Comparison of ENCODE assay signal across 15 cellular contexts in the genomic region with DNA sequence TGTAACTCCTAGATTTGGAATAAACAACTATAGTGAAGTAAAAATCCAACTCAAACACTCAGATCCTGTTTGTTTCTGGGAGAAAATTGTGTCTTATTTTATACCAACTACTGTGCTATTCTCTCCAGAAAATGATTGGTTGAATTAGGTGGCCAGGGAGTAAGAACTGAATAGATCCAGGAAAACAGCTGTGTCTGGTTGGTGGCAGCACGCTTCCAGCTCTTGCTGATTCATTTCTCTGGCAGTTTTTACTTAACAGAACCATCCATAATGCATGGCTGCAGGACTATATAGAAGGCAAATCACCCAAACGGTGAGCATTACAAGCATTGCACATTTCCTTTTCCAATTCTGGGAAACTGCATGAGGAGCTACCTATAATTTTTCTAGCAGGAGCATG. TPM values are rescaled to one million over a fixed set of nuclear protein-coding genes. Genes with fewer than 3 reads are reported as not detected.
DNase-seq lines count a peak whose midpoint lies in the region; TF ChIP-seq lines count a peak whose summit lies in the region.
"Had no signal": no experiment of that assay in that cellular context is flagged by ENCODE, and none has a peak within 500 bp of the region (broad histone marks: within the 10 kb centered on the region; RNA-seq: fewer than 3 reads in every experiment).

No MANE protein-coding gene starts in this region.

- DNase-seq in LHCN-M2 (ENCODE audit: low read depth) (peak; percentile 28), myocyte (ENCODE audit: low read depth) (peak; percentile 40), NCI-H748 (lab: John Stamatoyannopoulos, UW; ENCODE audit: unreplicated experiment) (no peak), GM10248 (ENCODE audit: extremely low spot score) (no peak)
- no peak for DNase-seq in activated T-helper 2 cell treated with anti-CD3 and anti-CD28 coated beads, Interferon-gamma antibody, Interleukin-2, Interleukin-4, amounts not matched to agents 10 μg/mL and 5 μg/mL and 100 μg/mL, durations not matched to agents 14 hours and 24 hours and 36 hours (ENCODE audit: low spot score)
- DNase-seq: CD8-positive, alpha-beta T cell; COR-L47; DMS 273 treated with DMSO at 0.1 percent for 48 hours; DMS53; DND-41; EL; H9 had no signal

- H3K27ac Mint-ChIP-seq in activated T-helper 2 cell treated with anti-CD3 and anti-CD28 coated beads, Interferon-gamma antibody, Interleukin-2, Interleukin-4, amounts not matched to agents 10 μg/mL and 5 μg/mL and 100 μg/mL, durations not matched to agents 14 hours and 24 hours and 36 hours: no peak overlapping the region
- H3K27ac Mint-ChIP-seq: B cell; CD8-positive, alpha-beta T cell; H9 had no signal

- no peak for TF ChIP-seq CTCF in GM10248 (IDR thresholded peaks at IDR 0.05; ENCODE audit: control extremely low read depth, extremely low read depth, low read depth, missing control alignments)

- H3K27me3 Mint-ChIP-seq in activated T-helper 2 cell treated with anti-CD3 and anti-CD28 coated beads, Interferon-gamma antibody, Interleukin-2, Interleukin-4, amounts not matched to agents 10 μg/mL and 5 μg/mL and 100 μg/mL, durations not matched to agents 14 hours and 24 hours and 36 hours (ENCODE audit: low read depth): no peaks in the 10 kb centered on the region

- H3K27ac ChIP-seq in angular gyrus (ENCODE audit: low read depth, low read length): peak overlapping the region; percentile 2
- H3K27ac ChIP-seq: BLaER1 treated with 17β-estradiol and CSF1 and Interleukin-3, amounts not matched to agents 10 nM and 100 nM had no signal

- intact Hi-C loops in activated T-helper 2 cell treated with anti-CD3 and anti-CD28 coated beads, Interferon-gamma antibody, Interleukin-2, Interleukin-4, amounts not matched to agents 10 μg/mL and 5 μg/mL and 100 μg/mL, durations not matched to agents 14 hours and 24 hours and 36 hours (cut with micrococcal nuclease): no loop called here

- H3K9me3 Mint-ChIP-seq in activated T-helper 2 cell treated with anti-CD3 and anti-CD28 coated beads, Interferon-gamma antibody, Interleukin-2, Interleukin-4, amounts not matched to agents 10 μg/mL and 5 μg/mL and 100 μg/mL, durations not matched to agents 14 hours and 24 hours and 36 hours: peaks cover 5% of the 10 kb centered on the region

- CTCF ChIA-PET in GM10248 (lab: Yijun Ruan, JAX): interaction anchor here (1.1 to 1.5 kb wide), 2 partner anchors 27 to 71 kb away, joined by 3 read pairs; no protein-coding TSS in a partner anchor

- H3K36me3 Mint-ChIP-seq in activated T-helper 2 cell treated with anti-CD3 and anti-CD28 coated beads, Interferon-gamma antibody, Interleukin-2, Interleukin-4, amounts not matched to agents 10 μg/mL and 5 μg/mL and 100 μg/mL, durations not matched to agents 14 hours and 24 hours and 36 hours (ENCODE audit: low read depth): no peaks in the 10 kb centered on the region
- H3K36me3 Mint-ChIP-seq: CD8-positive, alpha-beta T cell had no signal

- H3K4me1 Mint-ChIP-seq in activated T-helper 2 cell treated with anti-CD3 and anti-CD28 coated beads, Interferon-gamma antibody, Interleukin-2, Interleukin-4, amounts not matched to agents 10 μg/mL and 5 μg/mL and 100 μg/mL, durations not matched to agents 14 hours and 24 hours and 36 hours (ENCODE audit: low read depth): no peaks in the 10 kb centered on the region
- H3K4me1 Mint-ChIP-seq: B cell, H9 had no signal

- POLR2A ChIA-PET in GM10248 (lab: Yijun Ruan, JAX): no interaction called here

- H3K4me3 Mint-ChIP-seq in activated T-helper 2 cell treated with anti-CD3 and anti-CD28 coated beads, Interferon-gamma antibody, Interleukin-2, Interleukin-4, amounts not matched to agents 10 μg/mL and 5 μg/mL and 100 μg/mL, durations not matched to agents 14 hours and 24 hours and 36 hours (ENCODE audit: low read depth): no peak overlapping the region
- H3K4me3 Mint-ChIP-seq: B cell; CD8-positive, alpha-beta T cell; H9 had no signal

RNA-seq across cellular contexts. Expression of gene DMAC1, which starts 29.5 kb away (rescaled TPM):
- total RNA-seq in LHCN-M2 (2014; rRNA removed): 10.8 and 12.2 TPM in 2 replicates
- polyA plus RNA-seq in LHCN-M2 (2012): 68.9 TPM
- 14.7 and 17.2 TPM in 2 replicates for total RNA-seq in myocyte
- polyA plus RNA-seq in myocyte (2012): 90.4 TPM
- total RNA-seq in activated T-helper 2 cell treated with anti-CD3 and anti-CD28 coated beads, Interferon-gamma antibody, Interleukin-2, Interleukin-4, amounts not matched to agents 10 μg/mL and 5 μg/mL and 100 μg/mL, durations not matched to agents 14 hours and 24 hours and 36 hours: 50.5 and 51.0 TPM in 2 replicates

Comparison
In these comparisons a context has a peak if more than half of its experiments do, and no peak if none do; other contexts are left out.
1. DNase-seq: peak in LHCN-M2 (single experiment) and myocyte (single experiment); none in NCI-H748 (single experiment), activated T-helper 2 cell treated with anti-CD3 and anti-CD28 coated beads, Interferon-gamma antibody, Interleukin-2, Interleukin-4, amounts not matched to agents 10 μg/mL and 5 μg/mL and 100 μg/mL, durations not matched to agents 14 hours and 24 hours and 36 hours (single experiment) and GM10248 (single experiment).